ENCODE assay signal across 16 cellular contexts in genomic region chr11:102155676-102156075, GRCh38. TPM values are rescaled to one million over a fixed set of nuclear protein-coding genes. Genes with fewer than 3 reads are reported as not detected.
DNase-seq lines count a peak whose midpoint lies in the region; ATAC-seq and TF ChIP-seq lines count a peak whose summit lies in the region.
"Had no signal": no experiment of that assay in that cellular context is flagged by ENCODE, and none has a peak within 500 bp of the region (broad histone marks: within the 10 kb centered on the region; RNA-seq: fewer than 3 reads in every experiment).

No MANE protein-coding gene starts in this region.

- peak overlapping the region; percentile 59 for H2AK5ac ChIP-seq in IMR-90 (ENCODE audit: low read depth, low read length)

- TF ChIP-seq CTCF in 22Rv1 (IDR thresholded peaks at IDR 0.05) (no peak), IMR-90 (conservative IDR thresholded peaks at IDR 0.05; ENCODE audit: low read depth, low read length) (no peak), chondrocyte (IDR thresholded peaks at IDR 0.05) (no peak), osteoblast (IDR thresholded peaks at IDR 0.05; ENCODE audit: extremely low read depth, low read depth, low read length) (no peak)

- H4K91ac ChIP-seq in IMR-90 (ENCODE audit: insufficient read depth, low read depth, low read length), result peak overlapping the region; percentile 7; the same call in 1 of the 2 replicates

- 0 out of 3 replicates have a peak overlapping the region, but pooled peaks have one; percentile 1 for H2BK15ac ChIP-seq in IMR-90 (ENCODE audit: low read depth, low read length)

- in situ Hi-C loops in IMR-90 (cut with MboI; ENCODE audit: low sequenced_read_pairs), result no loop called here

- H2AFZ ChIP-seq in IMR-90 (replicated peaks; ENCODE audit: low read length, poor library complexity), result no peak overlapping the region
- H2AFZ ChIP-seq in osteoblast (ENCODE audit: low read length), result no peak overlapping the region

- peak overlapping the region; percentile 5 to 31; a peak in 3 of 4 replicates for H4K8ac ChIP-seq in IMR-90 (ENCODE audit: low read depth in 2 of 2, low read length in 2 of 2)

- peak overlapping the region; percentile 86 for H2BK5ac ChIP-seq in IMR-90 (ENCODE audit: low read depth, low read length, poor library complexity, severe bottlenecking)

- H2AK9ac ChIP-seq in IMR-90 (replicated peaks; ENCODE audit: low read depth, low read length, poor library complexity), result no peak overlapping the region

- no peak overlapping the region for H3K4me3 Mint-ChIP-seq in chondrocyte (ENCODE audit: unreplicated experiment)
- no peak overlapping the region for H3K4me3 Mint-ChIP-seq in CD8-positive, alpha-beta memory T cell
- H3K4me3 Mint-ChIP-seq: activated CD8-positive, alpha-beta memory T cell treated with anti-CD3 and anti-CD28 coated beads, Interleukin-2, amount 10 ng/mL, durations not matched to agents 7 days and 5 days; effector memory CD8-positive, alpha-beta T cell; T-helper 1 cell treated with Interleukin-12 subunit alpha and Interleukin-12 subunit beta and Interleukin-4 antibody, amounts not matched to agents 30 μg/mL and 1 μg/mL, for 36 hours had no signal

- POLR2A ChIA-PET in IMR-90 (lab: Charles Lee; ENCODE audit: unreplicated experiment), result no interaction called here
- POLR2A ChIA-PET in CD8-positive, alpha-beta memory T cell (lab: Charles Lee), result no interaction called here

- peak overlapping the region; percentile 40 for H3K27ac ChIP-seq in 22Rv1
- H3K27ac ChIP-seq in IMR-90 (ENCODE audit: insufficient read depth, low read length), result peak overlapping the region; percentile 15; the same call in 1 of the 2 replicates
- H3K27ac ChIP-seq in osteoblast (ENCODE audit: low read depth, low read length), result peak overlapping the region; percentile 27
- H3K27ac ChIP-seq in CD8-positive, alpha-beta memory T cell (ENCODE audit: low read depth, low read length), result no peak overlapping the region
- H3K27ac ChIP-seq: RWPE1 had no signal

- H3K14ac ChIP-seq in IMR-90 (replicated peaks; ENCODE audit: low read depth, low read length), result peak overlapping the region; percentile 49

- CTCF ChIA-PET in IMR-90 (lab: Yijun Ruan, JAX), result no interaction called here
- CTCF ChIA-PET in CD8-positive, alpha-beta memory T cell (lab: Charles Lee), result no interaction called here

- no peak overlapping the region for H3K9ac ChIP-seq in IMR-90 (ENCODE audit: low read depth, low read length)

- H3K27me3 Mint-ChIP-seq in chondrocyte (ENCODE audit: low read depth), result no peaks in the 10 kb centered on the region
- H3K27me3 Mint-ChIP-seq in CD8-positive, alpha-beta memory T cell, result peaks cover 12 to 21% of the 10 kb centered on the region in 2 donors

- peak overlapping the region; percentile 51; the same call in 1 of the 2 replicates for H4K5ac ChIP-seq in IMR-90 (ENCODE audit: low read depth, low read length)

- intact Hi-C loops in IMR-90 (cut with micrococcal nuclease), result no loop called here

- H3K36me3 Mint-ChIP-seq in chondrocyte (ENCODE audit: low read depth), result no peaks in the 10 kb centered on the region
- no peaks in the 10 kb centered on the region for H3K36me3 Mint-ChIP-seq in CD8-positive, alpha-beta memory T cell
- H3K36me3 Mint-ChIP-seq: activated CD8-positive, alpha-beta memory T cell treated with anti-CD3 and anti-CD28 coated beads, Interleukin-2, amount 10 ng/mL, durations not matched to agents 7 days and 5 days had no signal

- H3K79me2 ChIP-seq in osteoblast (ENCODE audit: insufficient read depth, low read length), result peaks cover 100% of the 10 kb centered on the region

- H3K9me3 ChIP-seq in IMR-90 (ENCODE audit: control insufficient read depth, insufficient read depth, low read length), result no peaks in the 10 kb centered on the region
- H3K9me3 ChIP-seq in osteoblast (ENCODE audit: low read depth, low read length), result no peaks in the 10 kb centered on the region
- no peaks in the 10 kb centered on the region for H3K9me3 ChIP-seq in CD8-positive, alpha-beta memory T cell (ENCODE audit: low read length)
- H3K9me3 ChIP-seq: Caco-2 had no signal

- peaks cover 17% of the 10 kb centered on the region for H3K4me1 ChIP-seq in IMR-90 (ENCODE audit: control insufficient read depth, insufficient read depth, low read length)
- peaks cover 26% of the 10 kb centered on the region for H3K4me1 ChIP-seq in osteoblast (ENCODE audit: insufficient read depth, low read length)
- H3K4me1 ChIP-seq in CD8-positive, alpha-beta memory T cell (ENCODE audit: insufficient read depth, low read length), result no peaks in the 10 kb centered on the region

- peak; percentile 51 for DNase-seq in IMR-90
- no peak for DNase-seq in chondrocyte (ENCODE audit: low spot score)
- no peak for DNase-seq in osteoblast (ENCODE audit: insufficient read length, low spot score, missing footprints)
- DNase-seq in NCI-H510A (lab: John Stamatoyannopoulos, UW), result no peak
- no peak for DNase-seq in NCI-H2029 treated with DMSO at 0.1 percent for 48 hours (lab: John Stamatoyannopoulos, UW)
- DNase-seq in CD8-positive, alpha-beta memory T cell, result no peak
- DNase-seq: activated CD4-positive, CD25-positive, alpha-beta regulatory T cell; activated CD8-positive, alpha-beta memory T cell treated with anti-CD3 and anti-CD28 coated beads, Interleukin-2, amount 10 ng/mL, durations not matched to agents 7 days and 5 days; activated naive CD4-positive, alpha-beta T cell treated with Interleukin-2 at 50 U/mL for 16 hours; Caco-2; caudate nucleus; effector memory CD8-positive, alpha-beta T cell had no signal

- TF ChIP-seq POLR2A in IMR-90 (IDR thresholded peaks at IDR 0.05; ENCODE audit: low read depth, low read length), result no peak

- peak overlapping the region; percentile 70; the same call in 1 of the 2 replicates for H3K23ac ChIP-seq in IMR-90 (ENCODE audit: low read depth, low read length)

- H3K4me2 ChIP-seq in IMR-90 (ENCODE audit: low read depth, low read length) (peak overlapping the region; percentile 61; the same call in 1 of the 2 replicates), osteoblast (ENCODE audit: insufficient read depth, low read length) (peak overlapping the region; percentile 32)

- H3K27ac Mint-ChIP-seq in chondrocyte (ENCODE audit: unreplicated experiment), result peak overlapping the region; percentile 78
- H3K27ac Mint-ChIP-seq in CD8-positive, alpha-beta memory T cell, result no peak overlapping the region
- H3K27ac Mint-ChIP-seq: activated CD8-positive, alpha-beta memory T cell treated with anti-CD3 and anti-CD28 coated beads, Interleukin-2, amount 10 ng/mL, durations not matched to agents 7 days and 5 days; effector memory CD8-positive, alpha-beta T cell; T-helper 1 cell treated with Interleukin-12 subunit alpha and Interleukin-12 subunit beta and Interleukin-4 antibody, amounts not matched to agents 30 μg/mL and 1 μg/mL, for 36 hours had no signal

- no peak overlapping the region for H3K4me3 ChIP-seq in IMR-90 (ENCODE audit: insufficient read depth, low read depth, low read length)
- no peak overlapping the region for H3K4me3 ChIP-seq in osteoblast (ENCODE audit: insufficient read depth, low read length)
- H3K4me3 ChIP-seq in CD8-positive, alpha-beta memory T cell (ENCODE audit: low read length), result no peak overlapping the region

- H2BK20ac ChIP-seq in IMR-90 (ENCODE audit: low read depth, low read length), result 0 out of 2 replicates have a peak overlapping the region, but pooled peaks have one; percentile 15

- TF ChIP-seq RAD21 in IMR-90 (IDR thresholded peaks at IDR 0.05; ENCODE audit: low read length), result no peak

- no peaks in the 10 kb centered on the region; the same call in 1 of the 2 replicates for H3K36me3 ChIP-seq in IMR-90 (ENCODE audit: control insufficient read depth, insufficient read depth, low read length)
- H3K36me3 ChIP-seq in osteoblast (ENCODE audit: insufficient read depth, low read length), result no peaks in the 10 kb centered on the region
- H3K36me3 ChIP-seq in CD8-positive, alpha-beta memory T cell (ENCODE audit: insufficient read depth, low read length), result no peaks in the 10 kb centered on the region

- H3K4me1 Mint-ChIP-seq in chondrocyte (ENCODE audit: low read depth), result peaks cover 68% of the 10 kb centered on the region
- H3K4me1 Mint-ChIP-seq in CD8-positive, alpha-beta memory T cell, result no peaks in the 10 kb centered on the region
- H3K4me1 Mint-ChIP-seq: activated CD8-positive, alpha-beta memory T cell treated with anti-CD3 and anti-CD28 coated beads, Interleukin-2, amount 10 ng/mL, durations not matched to agents 7 days and 5 days had no signal

- H3K9me1 ChIP-seq in IMR-90 (ENCODE audit: insufficient read depth, low read length), result peaks cover 14% of the 10 kb centered on the region

- H4K20me1 ChIP-seq in IMR-90 (ENCODE audit: insufficient read depth, low read length) (peaks cover 51% of the 10 kb centered on the region), osteoblast (ENCODE audit: insufficient read depth, low read length) (peaks cover 35% of the 10 kb centered on the region)

- H3K9me3 Mint-ChIP-seq in chondrocyte (ENCODE audit: low read depth), result no peaks in the 10 kb centered on the region
- peaks cover 0 to 2% (median 0%) of the 10 kb centered on the region in 5 donors for H3K9me3 Mint-ChIP-seq in CD8-positive, alpha-beta memory T cell
- H3K9me3 Mint-ChIP-seq: effector memory CD8-positive, alpha-beta T cell; T-helper 1 cell treated with Interleukin-12 subunit alpha and Interleukin-12 subunit beta and Interleukin-4 antibody, amounts not matched to agents 30 μg/mL and 1 μg/mL, for 36 hours had no signal

- dilution Hi-C loops in IMR-90 (cut with HindIII; ENCODE audit: low sequenced_read_pairs, unreplicated experiment), result no loop called here

- no peak overlapping the region; the same call in 1 of the 2 replicates for H2BK120ac ChIP-seq in IMR-90 (ENCODE audit: low read depth, low read length)

- H3K27me3 ChIP-seq in IMR-90 (ENCODE audit: control insufficient read depth, insufficient read depth, low read length) (no peaks in the 10 kb centered on the region), osteoblast (ENCODE audit: insufficient read depth, low read length) (no peaks in the 10 kb centered on the region)
- no peaks in the 10 kb centered on the region for H3K27me3 ChIP-seq in CD8-positive, alpha-beta memory T cell (ENCODE audit: insufficient read depth, low read length, poor library complexity, severe bottlenecking)

- BruUV-seq in IMR-90 (replicated peaks; lab: Mats Ljungman, UMichigan), result no TSS peak

- H3K56ac ChIP-seq in IMR-90 (ENCODE audit: extremely low read depth, insufficient read depth, low read length), result no peak overlapping the region

- peak overlapping the region; percentile 41; the same call in 1 of the 2 replicates for H3K4ac ChIP-seq in IMR-90 (ENCODE audit: low read depth, low read length)

- H3K18ac ChIP-seq in IMR-90 (ENCODE audit: low read depth, low read length), result peak overlapping the region; percentile 68; the same call in 1 of the 2 replicates

- ATAC-seq in IMR-90 (ENCODE audit: low read depth) (peak; percentile 50), HG03342 (IDR thresholded peaks at IDR 0.05; ENCODE audit: unreplicated experiment) (no peak)
- ATAC-seq: activated CD8-positive, alpha-beta memory T cell treated with anti-CD3 and anti-CD28 coated beads, Interleukin-2, amount 10 ng/mL, durations not matched to agents 7 days and 5 days; effector memory CD8-positive, alpha-beta T cell had no signal

- no CpG with 5 or more reads among the region's 4 CpGs for WGBS in IMR-90 (ENCODE audit: extremely low coverage in 2 of 2, insufficient read length in 1 of 2), 2 experiments

- H3K79me1 ChIP-seq in IMR-90 (ENCODE audit: low read depth in 1 of 2, low read length in 2 of 2), result peaks cover 8 to 77% of the 10 kb centered on the region in 2 experiments; a peak in 3 of 4 replicates

RNA-seq across cellular contexts. Expression of gene YAP1, which starts 45.4 kb away (rescaled TPM):
- total RNA-seq in IMR-90 (2012; rRNA removed), result 207 and 251 TPM in 2 replicates
- 116 and 121 TPM in 2 replicates for polyA plus RNA-seq in IMR-90 (2012; rRNA removed)
- 43.6 and 73.6 TPM in 2 replicates for polyA plus RNA-seq in IMR-90 (2012; cell fraction: cytosol; rRNA removed)
- 55.7 and 77.4 TPM in 2 replicates for polyA plus RNA-seq in IMR-90 (2012; cell fraction: nucleus; rRNA removed; ENCODE audit: low replicate concordance)
- total RNA-seq in chondrocyte, result 114 to 132 TPM (median 116 TPM) in 3 replicates
- 156 and 174 TPM in 2 replicates for total RNA-seq in osteoblast
- under 1 TPM; 0.20 to 0.42 TPM for total RNA-seq in CD8-positive, alpha-beta memory T cell
- 0.12 TPM for polyA plus RNA-seq in CD8-positive, alpha-beta memory T cell

Comparison
In these comparisons a context has a peak if more than half of its experiments do, and no peak if none do; other contexts are left out.
1. RNA of gene YAP1, which starts 45.4 kb away (total RNA-seq): 207 to 251 TPM in IMR-90, 156 to 174 TPM in osteoblast and 114 to 132 TPM in chondrocyte; 0.20 to 0.42 TPM in CD8-positive, alpha-beta memory T cell; every median in the first group is over 10 times any median in the second.